ENCODE assay signal across 22 cellular contexts in the genomic region with DNA sequence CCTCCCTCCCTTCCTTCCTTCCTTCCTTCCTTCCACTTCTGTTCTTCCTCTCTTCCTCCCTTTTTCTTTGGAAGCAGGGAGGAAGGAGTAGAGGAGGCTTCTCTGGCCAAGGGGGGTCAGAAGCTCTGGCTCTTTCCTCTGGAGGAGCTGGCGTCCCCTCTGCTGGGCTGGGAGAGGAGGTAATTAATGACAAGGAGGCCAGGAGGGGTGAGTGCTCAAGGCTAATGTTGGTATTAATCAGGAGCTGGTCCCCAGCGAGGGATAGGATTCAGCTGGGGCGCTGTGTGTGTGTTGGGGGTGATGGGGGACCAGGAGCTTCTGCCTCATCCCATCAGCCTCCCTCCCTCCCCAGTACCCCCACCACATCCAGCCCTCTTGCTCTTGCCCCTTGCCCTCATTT. TPM values are rescaled to one million over a fixed set of nuclear protein-coding genes. Genes with fewer than 3 reads are reported as not detected.
"Had no signal": no experiment of that assay in that cellular context is flagged by ENCODE, and none has a peak within 500 bp of the region (broad histone marks: within the 10 kb centered on the region; RNA-seq: fewer than 3 reads in every experiment).

No MANE protein-coding gene starts in this region.

- H3K36me3 ChIP-seq: colonic mucosa, left ventricle myocardium inferior had no signal

- H2AFZ ChIP-seq: parathyroid adenoma had no signal

- H3K9me3 Mint-ChIP-seq: activated T-cell treated with anti-CD3 and anti-CD28 coated beads, Interleukin-2, amount 50 U/mL, for 72 hours; central memory CD8-positive, alpha-beta T cell; memory B cell; naive B cell; stimulated activated naive CD8-positive, alpha-beta T cell treated with anti-CD3 and anti-CD28 coated beads, Interleukin-15, amount 100 ng/mL, for 72 hours; T-helper 1 cell treated with Interleukin-12 subunit alpha and Interleukin-12 subunit beta and Interleukin-4 antibody, amounts not matched to agents 30 μg/mL and 1 μg/mL, for 36 hours had no signal

- H3K27ac Mint-ChIP-seq: activated T-cell treated with anti-CD3 and anti-CD28 coated beads, Interleukin-2, amount 50 U/mL, for 72 hours; memory B cell; stimulated activated naive CD8-positive, alpha-beta T cell treated with anti-CD3 and anti-CD28 coated beads, Interleukin-15, amount 100 ng/mL, for 72 hours; T-helper 1 cell treated with Interleukin-12 subunit alpha and Interleukin-12 subunit beta and Interleukin-4 antibody, amounts not matched to agents 30 μg/mL and 1 μg/mL, for 36 hours had no signal

- H3K4me2 ChIP-seq: smooth muscle cell had no signal

- H3K36me3 Mint-ChIP-seq: memory B cell had no signal

- H3K9me3 ChIP-seq: colonic mucosa, left ventricle myocardium inferior, mucosa of descending colon had no signal

- H3K4me1 Mint-ChIP-seq: central memory CD8-positive, alpha-beta T cell had no signal

- DNase-seq: activated CD4-positive, CD25-positive, alpha-beta regulatory T cell treated with anti-CD3 and anti-CD28 coated beads, Interleukin-2, amount 50 U/mL, for 72 hours; activated effector memory CD4-positive, alpha-beta T cell treated with anti-CD3 and anti-CD28 coated beads, Interleukin-2, amount 50 U/mL, for 16 hours; activated naive CD4-positive, alpha-beta T cell treated with anti-CD3 and anti-CD28 coated beads, Interleukin-2, amount 50 U/mL, for 16 hours; activated T-cell treated with anti-CD3 and anti-CD28 coated beads, Interleukin-2, amount 50 U/mL, for 72 hours; aorta; colonic mucosa; erythroblast; foreskin melanocyte; kidney; left ventricle myocardium inferior; mucosa of descending colon; naive B cell; stimulated activated CD4-positive, alpha-beta T cell treated with anti-CD3 and anti-CD28 coated beads, Interleukin-4, amount 100 ng/mL, for 1 hour; stimulated activated naive CD8-positive, alpha-beta T cell treated with anti-CD3 and anti-CD28 coated beads, Interleukin-15, amount 100 ng/mL, for 72 hours; trophoblast cell had no signal

- H3K9ac ChIP-seq: parathyroid adenoma had no signal

- H3K4me3 ChIP-seq: colonic mucosa, left ventricle myocardium inferior, mucosa of descending colon, smooth muscle cell had no signal

- H3K27ac ChIP-seq: colonic mucosa, left ventricle myocardium inferior, parathyroid adenoma had no signal

- ATAC-seq: activated T-cell treated with anti-CD3 and anti-CD28 coated beads, Interleukin-2, amount 50 U/mL, for 72 hours; mucosa of descending colon; sciatic nerve; stimulated activated naive CD8-positive, alpha-beta T cell treated with anti-CD3 and anti-CD28 coated beads, Interleukin-15, amount 100 ng/mL, for 72 hours had no signal

- H3K4me1 ChIP-seq: colonic mucosa, parathyroid adenoma had no signal

- H3K4me3 Mint-ChIP-seq: activated T-cell treated with anti-CD3 and anti-CD28 coated beads, Interleukin-2, amount 50 U/mL, for 72 hours; central memory CD8-positive, alpha-beta T cell; memory B cell; naive B cell; stimulated activated naive CD8-positive, alpha-beta T cell treated with anti-CD3 and anti-CD28 coated beads, Interleukin-15, amount 100 ng/mL, for 72 hours; T-helper 1 cell treated with Interleukin-12 subunit alpha and Interleukin-12 subunit beta and Interleukin-4 antibody, amounts not matched to agents 30 μg/mL and 1 μg/mL, for 36 hours had no signal

- H3K79me2 ChIP-seq: parathyroid adenoma had no signal

RNA-seq across cellular contexts. Expression of gene INSRR, which starts 28.4 kb away (rescaled TPM):
- total RNA-seq: activated CD8-positive, alpha-beta memory T cell treated with anti-CD3 and anti-CD28 coated beads for 36 hours; colonic mucosa had no signal
- polyA plus RNA-seq: aorta had no signal

RNA-seq across cellular contexts. Expression of gene LRRC71, which starts 33.1 kb away (rescaled TPM):
- total RNA-seq: activated CD8-positive, alpha-beta memory T cell treated with anti-CD3 and anti-CD28 coated beads for 36 hours; activated T-cell treated with anti-CD3 and anti-CD28 coated beads, Interleukin-2, amount 50 U/mL, for 72 hours; colonic mucosa; mucosa of descending colon; smooth muscle cell had no signal
- polyA plus RNA-seq: smooth muscle cell had no signal
